In the genomic region with DNA sequence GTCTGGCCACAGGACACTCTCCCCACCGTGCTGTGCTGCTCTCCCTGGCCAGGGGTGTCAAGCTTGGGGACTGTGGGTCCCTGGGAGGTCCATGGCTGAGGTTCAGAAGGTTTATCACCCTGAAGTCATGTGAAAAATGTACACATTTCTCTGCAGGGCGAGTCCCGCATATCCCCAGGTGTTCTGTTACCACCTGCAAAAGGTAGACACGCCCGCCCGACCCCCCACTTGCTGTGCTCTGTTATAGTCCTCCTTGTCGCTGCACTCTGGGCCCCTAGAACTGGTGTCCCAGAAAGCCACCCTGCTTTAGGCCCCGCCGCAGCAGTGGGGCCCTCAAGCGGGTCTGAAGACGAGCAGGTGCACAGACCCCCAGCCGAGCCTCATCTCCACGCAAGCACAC, we compare ENCODE assay signal across 1 cellular context.
TF ChIP-seq lines count a peak whose summit lies in the region.

No MANE protein-coding gene starts in this region.

TF ChIP-seq in GM23338, 12 proteins besides CTCF, POLR2A, EP300 and RAD21 (continued from another document):
- TF ChIP-seq, protein P1, sequence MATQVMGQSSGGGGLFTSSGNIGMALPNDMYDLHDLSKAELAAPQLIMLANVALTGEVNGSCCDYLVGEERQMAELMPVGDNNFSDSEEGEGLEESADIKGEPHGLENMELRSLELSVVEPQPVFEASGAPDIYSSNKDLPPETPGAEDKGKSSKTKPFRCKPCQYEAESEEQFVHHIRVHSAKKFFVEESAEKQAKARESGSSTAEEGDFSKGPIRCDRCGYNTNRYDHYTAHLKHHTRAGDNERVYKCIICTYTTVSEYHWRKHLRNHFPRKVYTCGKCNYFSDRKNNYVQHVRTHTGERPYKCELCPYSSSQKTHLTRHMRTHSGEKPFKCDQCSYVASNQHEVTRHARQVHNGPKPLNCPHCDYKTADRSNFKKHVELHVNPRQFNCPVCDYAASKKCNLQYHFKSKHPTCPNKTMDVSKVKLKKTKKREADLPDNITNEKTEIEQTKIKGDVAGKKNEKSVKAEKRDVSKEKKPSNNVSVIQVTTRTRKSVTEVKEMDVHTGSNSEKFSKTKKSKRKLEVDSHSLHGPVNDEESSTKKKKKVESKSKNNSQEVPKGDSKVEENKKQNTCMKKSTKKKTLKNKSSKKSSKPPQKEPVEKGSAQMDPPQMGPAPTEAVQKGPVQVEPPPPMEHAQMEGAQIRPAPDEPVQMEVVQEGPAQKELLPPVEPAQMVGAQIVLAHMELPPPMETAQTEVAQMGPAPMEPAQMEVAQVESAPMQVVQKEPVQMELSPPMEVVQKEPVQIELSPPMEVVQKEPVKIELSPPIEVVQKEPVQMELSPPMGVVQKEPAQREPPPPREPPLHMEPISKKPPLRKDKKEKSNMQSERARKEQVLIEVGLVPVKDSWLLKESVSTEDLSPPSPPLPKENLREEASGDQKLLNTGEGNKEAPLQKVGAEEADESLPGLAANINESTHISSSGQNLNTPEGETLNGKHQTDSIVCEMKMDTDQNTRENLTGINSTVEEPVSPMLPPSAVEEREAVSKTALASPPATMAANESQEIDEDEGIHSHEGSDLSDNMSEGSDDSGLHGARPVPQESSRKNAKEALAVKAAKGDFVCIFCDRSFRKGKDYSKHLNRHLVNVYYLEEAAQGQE (IDR thresholded peaks at IDR 0.05; ENCODE audit: unreplicated experiment): no peak
